In the genomic region with DNA sequence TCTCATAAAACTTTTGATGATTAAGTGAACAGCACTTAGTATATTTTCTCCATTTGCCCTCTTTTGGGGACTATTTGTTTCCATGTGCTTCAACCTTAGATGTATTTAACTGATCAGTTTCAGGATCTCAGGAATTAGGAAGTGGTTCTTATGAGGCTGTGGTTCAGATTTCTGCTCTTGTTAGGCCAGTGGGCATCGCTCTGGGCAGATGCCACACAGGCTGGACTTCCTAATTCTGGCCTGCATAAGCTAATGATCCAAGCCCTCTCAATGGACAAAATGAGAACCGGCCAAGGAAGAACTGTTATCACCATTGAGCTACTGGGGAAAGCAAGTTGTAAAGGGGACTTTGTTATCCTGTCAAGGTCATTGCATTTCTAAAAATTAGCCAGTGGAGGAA, we compare ENCODE assay signal across 21 cellular contexts.
"Had no signal": no experiment of that assay in that cellular context is flagged by ENCODE, and none has a peak within 500 bp of the region (broad histone marks: within the 10 kb centered on the region; RNA-seq: fewer than 3 reads in every experiment).

No MANE protein-coding gene starts in this region.

- H3K36me3 Mint-ChIP-seq: brain had no signal

- DNase-seq: activated CD4-positive, alpha-beta T cell treated with anti-CD3 and anti-CD28 coated beads, Interleukin-2, amount 10 ng/mL, durations not matched to agents 7 days and 5 days; activated CD8-positive, alpha-beta T cell treated with anti-CD3 and anti-CD28 coated beads, Interleukin-2, amount 10 ng/mL, durations not matched to agents 7 days and 5 days; activated naive CD4-positive, alpha-beta T cell treated with anti-CD3 and anti-CD28 coated beads for 36 hours; activated T-cell treated with anti-CD3 and anti-CD28 coated beads, Interleukin-2, amount 50 U/mL, for 24 hours; central memory CD4-positive, alpha-beta T cell; colonic mucosa; erythroblast; foreskin melanocyte; hypothalamus; kidney; mesenchymal stem cell; occipital lobe; stimulated activated CD4-positive, alpha-beta T cell treated with anti-CD3 and anti-CD28 coated beads, Interleukin-2, amount 100 ng/mL, for 24 hours; stimulated activated naive CD8-positive, alpha-beta T cell treated with anti-CD3 and anti-CD28 coated beads, Interleukin-15, Interleukin-2, amounts not matched to agents 100 U/mL and 50 U/mL, for 24 hours; T-helper 1 cell; T-helper 9 cell; transverse colon had no signal

- H3K27ac Mint-ChIP-seq: activated CD4-positive, alpha-beta T cell treated with anti-CD3 and anti-CD28 coated beads, Interleukin-2, amount 10 ng/mL, durations not matched to agents 7 days and 5 days; activated CD8-positive, alpha-beta T cell treated with anti-CD3 and anti-CD28 coated beads, Interleukin-2, amount 10 ng/mL, durations not matched to agents 7 days and 5 days; activated naive CD4-positive, alpha-beta T cell treated with anti-CD3 and anti-CD28 coated beads for 36 hours; activated T-cell treated with anti-CD3 and anti-CD28 coated beads, Interleukin-2, amount 50 U/mL, for 24 hours; brain; nephron had no signal

- H3K27me3 ChIP-seq: colonic mucosa, transverse colon had no signal

- H3K27ac ChIP-seq: colonic mucosa, transverse colon had no signal

- H3K27me3 Mint-ChIP-seq: activated CD4-positive, alpha-beta T cell treated with anti-CD3 and anti-CD28 coated beads, Interleukin-2, amount 10 ng/mL, durations not matched to agents 7 days and 5 days; activated T-cell treated with anti-CD3 and anti-CD28 coated beads, Interleukin-2, amount 50 U/mL, for 24 hours had no signal

- H3K4me3 Mint-ChIP-seq: activated CD4-positive, alpha-beta T cell treated with anti-CD3 and anti-CD28 coated beads, Interleukin-2, amount 10 ng/mL, durations not matched to agents 7 days and 5 days; activated CD8-positive, alpha-beta T cell treated with anti-CD3 and anti-CD28 coated beads, Interleukin-2, amount 10 ng/mL, durations not matched to agents 7 days and 5 days; activated naive CD4-positive, alpha-beta T cell treated with anti-CD3 and anti-CD28 coated beads for 36 hours; activated T-cell treated with anti-CD3 and anti-CD28 coated beads, Interleukin-2, amount 50 U/mL, for 24 hours; nephron had no signal

- ATAC-seq: activated CD4-positive, CD25-positive, alpha-beta regulatory T cell treated with anti-CD3 and anti-CD28 coated beads, Interleukin-2, amount 50 U/mL, for 24 hours; activated CD8-positive, alpha-beta T cell treated with anti-CD3 and anti-CD28 coated beads, Interleukin-2, amount 10 ng/mL, durations not matched to agents 7 days and 5 days; left lobe of liver; stimulated activated naive CD8-positive, alpha-beta T cell treated with anti-CD3 and anti-CD28 coated beads, Interleukin-15, Interleukin-2, amounts not matched to agents 100 U/mL and 50 U/mL, for 24 hours had no signal

- H3K9me3 ChIP-seq: colonic mucosa, transverse colon had no signal

- H3K4me3 ChIP-seq: colonic mucosa, transverse colon had no signal

- H3K36me3 ChIP-seq: colonic mucosa, transverse colon had no signal

- H3K9me3 Mint-ChIP-seq: activated CD4-positive, alpha-beta T cell treated with anti-CD3 and anti-CD28 coated beads, Interleukin-2, amount 10 ng/mL, durations not matched to agents 7 days and 5 days; activated naive CD4-positive, alpha-beta T cell treated with anti-CD3 and anti-CD28 coated beads for 36 hours; activated T-cell treated with anti-CD3 and anti-CD28 coated beads, Interleukin-2, amount 50 U/mL, for 24 hours; brain; nephron had no signal
